8 cellular contexts compared by ENCODE assay signal in genomic region chr15:82663186-82663600, GRCh38. TPM values are rescaled to one million over a fixed set of nuclear protein-coding genes. Genes with fewer than 3 reads are reported as not detected.
DNase-seq lines count a peak whose midpoint lies in the region; ATAC-seq and TF ChIP-seq lines count a peak whose summit lies in the region.

No MANE protein-coding gene starts in this region.

- H3K9me3 Mint-ChIP-seq in activated naive CD4-positive, alpha-beta T cell treated with anti-CD3 and anti-CD28 coated beads for 36 hours, result no peaks in the 10 kb centered on the region

- intact Hi-C loops in activated naive CD4-positive, alpha-beta T cell treated with anti-CD3 and anti-CD28 coated beads for 36 hours (cut with micrococcal nuclease), result no loop called here

- H3K36me3 Mint-ChIP-seq in activated naive CD4-positive, alpha-beta T cell treated with anti-CD3 and anti-CD28 coated beads for 36 hours (ENCODE audit: low read depth), result no peaks in the 10 kb centered on the region

- H3K27ac Mint-ChIP-seq in activated naive CD4-positive, alpha-beta T cell treated with anti-CD3 and anti-CD28 coated beads for 36 hours, result no peak overlapping the region

- no peak for TF ChIP-seq CTCF in GM10266 (IDR thresholded peaks at IDR 0.05; ENCODE audit: control insufficient read depth, insufficient read depth, low read depth, missing control alignments)
- no peak for TF ChIP-seq CTCF in NB4 (IDR thresholded peaks at IDR 0.05; ENCODE audit: low read depth, low read length)

- CTCF ChIA-PET in activated naive CD4-positive, alpha-beta T cell treated with anti-CD3 and anti-CD28 coated beads for 36 hours (lab: Charles Lee), result no interaction called here

- peak; percentile 48 for DNase-seq in GM10266 (ENCODE audit: extremely low spot score)
- DNase-seq in NB4 (ENCODE audit: low read depth), result peak; percentile 68
- peak; percentile 69 for DNase-seq in activated naive CD4-positive, alpha-beta T cell treated with anti-CD3 and anti-CD28 coated beads for 36 hours
- peak; percentile 35 for DNase-seq in kidney tubule cell (ENCODE audit: low spot score)
- DNase-seq in NCI-H2196 (lab: John Stamatoyannopoulos, UW; ENCODE audit: unreplicated experiment), result no peak
- no peak for DNase-seq in 8988T
- no peak for DNase-seq in NCI-H2171 treated with DMSO at 0.1 percent for 48 hours (lab: John Stamatoyannopoulos, UW)

- H3K4me3 Mint-ChIP-seq in activated naive CD4-positive, alpha-beta T cell treated with anti-CD3 and anti-CD28 coated beads for 36 hours, result no peak overlapping the region

- H3K4me1 Mint-ChIP-seq in activated naive CD4-positive, alpha-beta T cell treated with anti-CD3 and anti-CD28 coated beads for 36 hours (ENCODE audit: low read depth), result no peaks in the 10 kb centered on the region

- H3K4me3 ChIP-seq in NB4 (ENCODE audit: low read depth, low read length), result no peak overlapping the region

- no peak for TF ChIP-seq POLR2A in NB4 (IDR thresholded peaks at IDR 0.05; ENCODE audit: extremely low read depth, insufficient read length)

- ATAC-seq in GM18511 (IDR thresholded peaks at IDR 0.05; ENCODE audit: unreplicated experiment), result no peak

- peaks cover 6% of the 10 kb centered on the region for H3K27me3 Mint-ChIP-seq in activated naive CD4-positive, alpha-beta T cell treated with anti-CD3 and anti-CD28 coated beads for 36 hours (ENCODE audit: low read depth)

RNA-seq across cellular contexts. Expression of gene CPEB1, which starts 16.0 kb away (rescaled TPM):
- under 1 TPM in 1 of 2 experiments, not detected in 1; 0.10 TPM for total RNA-seq in activated naive CD4-positive, alpha-beta T cell treated with anti-CD3 and anti-CD28 coated beads for 36 hours

RNA-seq across cellular contexts. Expression of gene AP3B2, which starts 46.5 kb away (rescaled TPM):
- under 1 TPM; 0.37 to 0.52 TPM for total RNA-seq in activated naive CD4-positive, alpha-beta T cell treated with anti-CD3 and anti-CD28 coated beads for 36 hours

Comparison
In these comparisons a context has a peak if more than half of its experiments do, and no peak if none do; other contexts are left out.
1. DNase-seq: peak in GM10266 (single experiment), NB4 (single experiment), activated naive CD4-positive, alpha-beta T cell treated with anti-CD3 and anti-CD28 coated beads for 36 hours (single experiment) and kidney tubule cell (single experiment); none in NCI-H2196 (single experiment), 8988T (single experiment) and NCI-H2171 treated with DMSO at 0.1 percent for 48 hours (single experiment).